In genomic region chr1:215040190-215040589, GRCh38 we compare ENCODE assay signal across 18 cellular contexts. TPM values are rescaled to one million over a fixed set of nuclear protein-coding genes. Genes with fewer than 3 reads are reported as not detected.
DNase-seq lines count a peak whose midpoint lies in the region; ATAC-seq and TF ChIP-seq lines count a peak whose summit lies in the region.
"Had no signal": no experiment of that assay in that cellular context is flagged by ENCODE, and none has a peak within 500 bp of the region (broad histone marks: within the 10 kb centered on the region; RNA-seq: fewer than 3 reads in every experiment).

No MANE protein-coding gene starts in this region.

- H3K4me2 ChIP-seq in mesendoderm (ENCODE audit: low read length) (no peak overlapping the region), MM.1S (ENCODE audit: low read depth, low read length) (no peak overlapping the region)
- H3K4me2 ChIP-seq: A549, GM23338 had no signal

- H3K4ac ChIP-seq in mesendoderm (ENCODE audit: low read depth, low read length) = no peak overlapping the region

- POLR2A ChIA-PET in A673 (lab: Charles Lee; ENCODE audit: low non-redundant PET) = no interaction called here

- H2BK120ac ChIP-seq in mesendoderm (ENCODE audit: low read depth, low read length) = no peak overlapping the region

- peaks cover 77% of the 10 kb centered on the region for H3K36me3 Mint-ChIP-seq in HFFc6 (ENCODE audit: low read depth)
- H3K36me3 Mint-ChIP-seq: CD4-positive, alpha-beta memory T cell had no signal

- no peaks in the 10 kb centered on the region for H4K20me1 ChIP-seq in MM.1S (ENCODE audit: insufficient read depth, low read length)

- no peaks in the 10 kb centered on the region for H3K36me3 ChIP-seq in A673 (ENCODE audit: insufficient read depth, low read length, poor library complexity, severe bottlenecking)
- no peaks in the 10 kb centered on the region for H3K36me3 ChIP-seq in mesendoderm (ENCODE audit: control insufficient read depth, insufficient read depth, low read length)
- H3K36me3 ChIP-seq in MM.1S (replicated peaks; ENCODE audit: insufficient read depth, low read length) = no peaks in the 10 kb centered on the region
- H3K36me3 ChIP-seq in left lung = no peaks in the 10 kb centered on the region

- H3F3A ChIP-seq in MM.1S (ENCODE audit: insufficient read depth, low read length) = no peaks in the 10 kb centered on the region

- H3K18ac ChIP-seq in mesendoderm (ENCODE audit: low read length) = no peak overlapping the region

- no peak overlapping the region for H3K27ac ChIP-seq in A673 (ENCODE audit: low read depth, low read length, poor library complexity, severe bottlenecking)
- H3K27ac ChIP-seq in mesendoderm (ENCODE audit: low read depth, low read length) = no peak overlapping the region
- H3K27ac ChIP-seq in MM.1S (ENCODE audit: low read length) = no peak overlapping the region
- H3K27ac ChIP-seq in left lung = no peak overlapping the region
- H3K27ac ChIP-seq: A549 had no signal

- CTCF ChIA-PET in A673 (lab: Charles Lee) = no interaction called here

- peak; percentile 7 for DNase-seq in A673 (ENCODE audit: low spot score)
- DNase-seq in HFFc6 = no peak
- DNase-seq in foreskin melanocyte = peak; percentile 71
- peak; percentile 8 for DNase-seq in mesendoderm
- DNase-seq in activated effector memory CD4-positive, alpha-beta T cell treated with Interleukin-2 at 50 U/mL for 16 hours = no peak
- no peak for DNase-seq in MM.1S
- no peak for DNase-seq in activated CD8-positive, alpha-beta memory T cell treated with anti-CD3 and anti-CD28 coated beads, Interleukin-2, amount 50 U/mL, for 48 hours
- DNase-seq in left lung = no peak
- DNase-seq: 8988T; C1 segment of cervical spinal cord; Caco-2; CD4-positive, alpha-beta memory T cell; DMS153; DND-41; H9 had no signal

- peaks cover 66% of the 10 kb centered on the region for H3K4me1 Mint-ChIP-seq in HFFc6 (ENCODE audit: low read depth)
- H3K4me1 Mint-ChIP-seq: CD4-positive, alpha-beta memory T cell had no signal

- ATAC-seq in left lung = no peak
- ATAC-seq: A549, GM23338, HCT116 had no signal

- BruUV-seq in A673 (replicated peaks; lab: Mats Ljungman, UMichigan) = no TSS peak

- H3K9ac ChIP-seq in mesendoderm (ENCODE audit: low read length) = no peak overlapping the region
- H3K9ac ChIP-seq in MM.1S (ENCODE audit: low read length) = no peak overlapping the region

- no peaks in the 10 kb centered on the region for H3K27me3 Mint-ChIP-seq in HFFc6 (ENCODE audit: insufficient read depth)

- H2AFZ ChIP-seq in MM.1S (ENCODE audit: low read length) = no peak overlapping the region
- H2AFZ ChIP-seq: GM23338 had no signal

- H3K9me2 ChIP-seq in MM.1S (replicated peaks; ENCODE audit: insufficient read depth, low read length) = no peaks in the 10 kb centered on the region

- no peak overlapping the region for H2BK15ac ChIP-seq in mesendoderm (replicated peaks; ENCODE audit: low read depth)

- no peaks in the 10 kb centered on the region for H3K79me1 ChIP-seq in mesendoderm (ENCODE audit: low read length)

- no peak overlapping the region for H4K8ac ChIP-seq in mesendoderm (ENCODE audit: low read depth, low read length)

- H3K4me1 ChIP-seq in A673 (ENCODE audit: insufficient read depth, low read length, poor library complexity, severe bottlenecking) (no peaks in the 10 kb centered on the region), mesendoderm (ENCODE audit: control insufficient read depth, low read depth, low read length) (no peaks in the 10 kb centered on the region), MM.1S (ENCODE audit: low read length) (no peaks in the 10 kb centered on the region), left lung (no peaks in the 10 kb centered on the region)
- H3K4me1 ChIP-seq: A549, Caco-2 had no signal

- no peak overlapping the region for H4K5ac ChIP-seq in mesendoderm (ENCODE audit: low read length)

- H3K27me3 ChIP-seq in A673 (replicated peaks; ENCODE audit: insufficient read depth, low read depth, low read length, poor library complexity) (peaks cover 35% of the 10 kb centered on the region), mesendoderm (ENCODE audit: insufficient read depth, low read length, poor library complexity) (no peaks in the 10 kb centered on the region), MM.1S (replicated peaks; ENCODE audit: insufficient read depth, low read length) (no peaks in the 10 kb centered on the region), left lung (no peaks in the 10 kb centered on the region)

- H3K9me3 Mint-ChIP-seq in HFFc6 = peaks cover 14% of the 10 kb centered on the region
- H3K9me3 Mint-ChIP-seq: GM23338, H9 had no signal

- no peak overlapping the region for H2BK5ac ChIP-seq in mesendoderm (ENCODE audit: low read length)

- H3K79me2 ChIP-seq in mesendoderm (ENCODE audit: control insufficient read depth, insufficient read depth, low read length) (no peaks in the 10 kb centered on the region), MM.1S (ENCODE audit: low read length) (no peaks in the 10 kb centered on the region)

- no peak overlapping the region for H3K4me3 Mint-ChIP-seq in HFFc6
- H3K4me3 Mint-ChIP-seq: CD4-positive, alpha-beta memory T cell; GM23338; H9 had no signal

- TF ChIP-seq CTCF in A673 (conservative IDR thresholded peaks at IDR 0.05; ENCODE audit: low read depth, low read length) = no peak
- TF ChIP-seq CTCF in HFFc6 (IDR thresholded peaks at IDR 0.05) = no peak
- TF ChIP-seq CTCF in MM.1S (IDR thresholded peaks at IDR 0.05; ENCODE audit: low read length) = no peak
- TF ChIP-seq CTCF in left lung (IDR thresholded peaks at IDR 0.05) = no peak

- intact Hi-C loops in A673 (cut with micrococcal nuclease; ENCODE audit: unreplicated experiment) = no loop called here
- intact Hi-C loops in left lung (cut with DNase I) = no loop called here

- H2AK5ac ChIP-seq in mesendoderm (ENCODE audit: low read length) = no peak overlapping the region

- no peak overlapping the region for H3K56ac ChIP-seq in mesendoderm (ENCODE audit: low read length)

- no peaks in the 10 kb centered on the region for H3K9me3 ChIP-seq in A673 (ENCODE audit: low read depth, low read length, poor library complexity, severe bottlenecking)
- H3K9me3 ChIP-seq in MM.1S (replicated peaks; ENCODE audit: insufficient read depth, low read length) = no peaks in the 10 kb centered on the region
- H3K9me3 ChIP-seq in left lung = no peaks in the 10 kb centered on the region
- H3K9me3 ChIP-seq: A549, Caco-2 had no signal

- no peak overlapping the region for H3K23ac ChIP-seq in mesendoderm (ENCODE audit: low read length)

- H3K4me3 ChIP-seq in A673 (ENCODE audit: low read depth, low read length, poor library complexity, severe bottlenecking) (no peak overlapping the region), mesendoderm (ENCODE audit: low read length) (no peak overlapping the region), MM.1S (ENCODE audit: low read length) (no peak overlapping the region), left lung (no peak overlapping the region)
- H3K4me3 ChIP-seq: A549, GM23338 had no signal

- no CpG with 5 or more reads among the region's 2 CpGs for WGBS in mesendoderm (ENCODE audit: extremely low coverage, insufficient coverage, low lambda C conversion rate)

- peak overlapping the region; percentile 29; the same call in 1 of the 2 replicates for H3K27ac Mint-ChIP-seq in HFFc6
- H3K27ac Mint-ChIP-seq: CD4-positive, alpha-beta memory T cell; GM23338 had no signal

RNA-seq across cellular contexts. Expression of gene KCNK2, which starts 42.3 kb away (rescaled TPM):
- total RNA-seq in A673 (2021) (not detected in 2 replicates), left lung (under 1 TPM in 1 of 2 donors, not detected in 1; 0.26 TPM)
- 10 to 100 TPM; 50.1 to 93.1 (median 85.0) TPM for total RNA-seq in HFFc6 (2021; fragmentation: NEBNext Ultra II Directional; extraction: Animal tissue kit (Norgen Biotek cat#: 25700))
- 0.21 TPM for polyA plus RNA-seq in mesendoderm (2013, experiment 1 of 2)
- 0.21 TPM for polyA plus RNA-seq in mesendoderm (2013, experiment 2 of 2)
- total RNA-seq: CD4-positive, alpha-beta memory T cell had no signal
- polyA plus RNA-seq: CD4-positive, alpha-beta memory T cell had no signal

Comparison
In these comparisons a context has a peak if more than half of its experiments do, and no peak if none do; other contexts are left out.
1. DNase-seq: peak in A673 (single experiment), foreskin melanocyte (single experiment) and mesendoderm (single experiment); none in HFFc6 (single experiment), activated effector memory CD4-positive, alpha-beta T cell treated with Interleukin-2 at 50 U/mL for 16 hours (single experiment), MM.1S (single experiment), activated CD8-positive, alpha-beta memory T cell treated with anti-CD3 and anti-CD28 coated beads, Interleukin-2, amount 50 U/mL, for 48 hours (single experiment) and left lung (0 of 2).
2. RNA of gene KCNK2, which starts 42.3 kb away (total RNA-seq): 50.1 to 93.1 TPM in HFFc6; 0.26 TPM in left lung and not detected in A673; every median in the first group is over 10 times any median in the second.